8 cellular contexts compared by ENCODE assay signal in the genomic region with DNA sequence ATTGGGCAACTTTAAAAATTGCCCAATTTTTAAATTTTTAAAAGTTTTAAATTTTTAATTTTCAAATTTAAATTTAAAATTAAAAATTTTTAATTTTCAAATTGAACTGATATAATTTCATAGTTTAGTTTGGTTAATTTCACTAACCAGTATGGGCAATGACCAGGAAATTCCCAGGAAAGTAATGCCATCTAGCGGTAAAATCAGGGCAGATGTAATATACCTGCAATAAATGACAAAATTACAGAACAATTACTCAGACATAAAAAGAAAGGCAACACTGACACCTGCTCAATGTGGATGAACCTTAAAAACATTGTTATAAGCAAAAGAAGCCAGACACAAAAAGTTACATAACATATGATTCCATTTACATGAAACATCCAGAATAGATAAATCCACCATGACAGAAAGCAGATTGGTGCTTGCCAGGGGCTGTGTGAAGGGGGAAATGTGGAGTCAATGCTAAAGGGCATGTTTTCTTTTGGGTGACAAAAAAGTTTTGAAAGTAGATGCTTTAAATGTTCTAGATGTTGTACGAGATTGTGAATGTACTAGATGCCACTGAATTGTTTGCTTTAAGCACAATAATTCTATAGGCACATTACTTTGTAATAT. TPM values are rescaled to one million over a fixed set of nuclear protein-coding genes. Genes with fewer than 3 reads are reported as not detected.
DNase-seq lines count a peak whose midpoint lies in the region; ATAC-seq and TF ChIP-seq lines count a peak whose summit lies in the region.

No MANE protein-coding gene starts in this region.

- no peaks in the 10 kb centered on the region for H3K36me3 Mint-ChIP-seq in activated naive CD4-positive, alpha-beta T cell treated with anti-CD3 and anti-CD28 coated beads for 36 hours (ENCODE audit: low read depth)
- H3K36me3 Mint-ChIP-seq in naive thymus-derived CD8-positive, alpha-beta T cell, result no peaks in the 10 kb centered on the region

- intact Hi-C loops in activated naive CD4-positive, alpha-beta T cell treated with anti-CD3 and anti-CD28 coated beads for 36 hours (cut with micrococcal nuclease), result loop anchor here (1.0 to 10.0 kb wide), 7 partner anchors 138 to 627 kb away; partner anchors contain the start of gene IFIT1

- ATAC-seq in naive thymus-derived CD8-positive, alpha-beta T cell, result peak; percentile 61 to 72
- no peak for ATAC-seq in GM19023 (IDR thresholded peaks at IDR 0.05; ENCODE audit: unreplicated experiment)

- peak; percentile 72 for TF ChIP-seq CTCF in epithelial cell of proximal tubule (conservative IDR thresholded peaks at IDR 0.05; ENCODE audit: low read depth, low read length)

- no peaks in the 10 kb centered on the region for H3K9me3 Mint-ChIP-seq in activated naive CD4-positive, alpha-beta T cell treated with anti-CD3 and anti-CD28 coated beads for 36 hours
- H3K9me3 Mint-ChIP-seq in naive thymus-derived CD8-positive, alpha-beta T cell, result no peaks in the 10 kb centered on the region

- no peak overlapping the region for H3K4me3 Mint-ChIP-seq in activated naive CD4-positive, alpha-beta T cell treated with anti-CD3 and anti-CD28 coated beads for 36 hours
- H3K4me3 Mint-ChIP-seq in naive thymus-derived CD8-positive, alpha-beta T cell, result no peak overlapping the region

- no peak overlapping the region for H3K27ac Mint-ChIP-seq in activated naive CD4-positive, alpha-beta T cell treated with anti-CD3 and anti-CD28 coated beads for 36 hours
- no peak overlapping the region for H3K27ac Mint-ChIP-seq in naive thymus-derived CD8-positive, alpha-beta T cell

- H3K27me3 Mint-ChIP-seq in activated naive CD4-positive, alpha-beta T cell treated with anti-CD3 and anti-CD28 coated beads for 36 hours (ENCODE audit: low read depth), result peaks cover 8% of the 10 kb centered on the region
- H3K27me3 Mint-ChIP-seq in naive thymus-derived CD8-positive, alpha-beta T cell, result peaks cover 3 to 14% (median 4%) of the 10 kb centered on the region in 5 donors

- POLR2A ChIA-PET in naive thymus-derived CD8-positive, alpha-beta T cell (lab: Charles Lee), result no interaction called here

- CTCF ChIA-PET in activated naive CD4-positive, alpha-beta T cell treated with anti-CD3 and anti-CD28 coated beads for 36 hours (lab: Charles Lee), result interaction anchor here (0.7 to 2.1 kb wide), 8 partner anchors 8 to 1474 kb away, joined by 3 to 13 read pairs (median 6); no protein-coding TSS in a partner anchor

- H3K4me3 ChIP-seq in epithelial cell of proximal tubule (ENCODE audit: low read depth, low read length), result no peak overlapping the region

- no peaks in the 10 kb centered on the region for H3K4me1 Mint-ChIP-seq in activated naive CD4-positive, alpha-beta T cell treated with anti-CD3 and anti-CD28 coated beads for 36 hours (ENCODE audit: low read depth)
- no peaks in the 10 kb centered on the region for H3K4me1 Mint-ChIP-seq in naive thymus-derived CD8-positive, alpha-beta T cell

- DNase-seq in activated naive CD4-positive, alpha-beta T cell treated with anti-CD3 and anti-CD28 coated beads for 36 hours, result peak; percentile 27
- DNase-seq in activated naive CD4-positive, alpha-beta T cell treated with Interleukin-2 at 50 U/mL for 16 hours, result no peak
- DNase-seq in HuH-7.5 (ENCODE audit: low spot score) (peak; percentile 16), SK-N-DZ (ENCODE audit: low spot score) (peak; percentile 28), epithelial cell of proximal tubule (ENCODE audit: low read depth) (no peak)
- DNase-seq in naive thymus-derived CD8-positive, alpha-beta T cell, result peak in 5 of 10 donors; percentile 16 to 55 (median 54)
- DNase-seq in activated effector memory CD4-positive, alpha-beta T cell treated with Interleukin-2 at 50 U/mL for 16 hours, result no peak

RNA-seq across cellular contexts. Expression of gene SLC16A12, which starts 28.6 kb away (rescaled TPM):
- not detected for total RNA-seq in activated naive CD4-positive, alpha-beta T cell treated with anti-CD3 and anti-CD28 coated beads for 36 hours
- not detected in 2 replicates for polyA plus RNA-seq in SK-N-DZ (2014; cell fraction: cytosol; rRNA removed)
- polyA plus RNA-seq in SK-N-DZ (2014; cell fraction: nucleus; rRNA removed), result not detected in 2 replicates
- total RNA-seq in epithelial cell of proximal tubule, result 1.2 and 3.7 TPM in 2 replicates
- total RNA-seq in naive thymus-derived CD8-positive, alpha-beta T cell, result not detected
- not detected for polyA plus RNA-seq in naive thymus-derived CD8-positive, alpha-beta T cell

Comparison
In these comparisons a context has a peak if more than half of its experiments do, and no peak if none do; other contexts are left out.
1. DNase-seq: peak in activated naive CD4-positive, alpha-beta T cell treated with anti-CD3 and anti-CD28 coated beads for 36 hours (single experiment), HuH-7.5 (single experiment) and SK-N-DZ (single experiment); none in activated naive CD4-positive, alpha-beta T cell treated with Interleukin-2 at 50 U/mL for 16 hours (single experiment), epithelial cell of proximal tubule (single experiment) and activated effector memory CD4-positive, alpha-beta T cell treated with Interleukin-2 at 50 U/mL for 16 hours (single experiment).